Comparison of ENCODE assay signal across 12 cellular contexts in genomic region chr15:85621096-85621495, GRCh38.
DNase-seq lines count a peak whose midpoint lies in the region; ATAC-seq, FAIRE-seq and TF ChIP-seq lines count a peak whose summit lies in the region.
"Had no signal": no experiment of that assay in that cellular context is flagged by ENCODE, and none has a peak within 500 bp of the region (broad histone marks: within the 10 kb centered on the region; RNA-seq: fewer than 3 reads in every experiment).

No MANE protein-coding gene starts in this region.

- no CpG with 5 or more reads among the region's 4 CpGs for WGBS in H9 (ENCODE audit: extremely low coverage, insufficient read length, low lambda C conversion rate)
- 66 to 74% methylated on average over 4 of the region's 4 CpGs for WGBS in pancreas, 2 donors

- H3K4ac ChIP-seq in H9 (ENCODE audit: low read depth, low read length): no peak overlapping the region

- no peak overlapping the region for H3K4me2 ChIP-seq in H9 (ENCODE audit: insufficient read depth, insufficient read length, low read length)

- H3K27ac Mint-ChIP-seq in H9: no peak overlapping the region; a peak in 1 of 7 replicates
- H3K27ac Mint-ChIP-seq: CD8-positive, alpha-beta T cell had no signal

- no peak overlapping the region for H3K56ac ChIP-seq in H9 (ENCODE audit: insufficient read length, low read depth, low read length)

- H3K14ac ChIP-seq in H9 (ENCODE audit: insufficient read depth, low read length): no peak overlapping the region

- H3K27me3 ChIP-seq in left ventricle myocardium inferior (ENCODE audit: low read depth): no peaks in the 10 kb centered on the region
- H3K27me3 ChIP-seq in upper lobe of right lung: no peaks in the 10 kb centered on the region
- no peaks in the 10 kb centered on the region for H3K27me3 ChIP-seq in H9 (ENCODE audit: insufficient read depth, low read length)
- no peaks in the 10 kb centered on the region for H3K27me3 ChIP-seq in pancreas

- H3K27me3 Mint-ChIP-seq in H9 (ENCODE audit: low read depth): no peaks in the 10 kb centered on the region

- no peak overlapping the region for H2BK5ac ChIP-seq in H9 (ENCODE audit: insufficient read length, low read length)

- H4K5ac ChIP-seq in H9 (ENCODE audit: insufficient read length, low read depth, low read length): no peak overlapping the region

- no peak for FAIRE-seq in pancreas (lab: Jason Lieb, UNC)
- FAIRE-seq: GM12891 had no signal

- H3K36me3 Mint-ChIP-seq in H9 (ENCODE audit: insufficient read depth in 1 of 3, low read depth in 3 of 3): no peaks in the 10 kb centered on the region

- H2AFZ ChIP-seq in H9 (ENCODE audit: low read length): no peak overlapping the region

- H3K79me1 ChIP-seq in H9 (ENCODE audit: insufficient read depth, low read depth, low read length, poor library complexity, severe bottlenecking): no peaks in the 10 kb centered on the region

- H3K23ac ChIP-seq in H9 (ENCODE audit: insufficient read length, low read depth, low read length): no peak overlapping the region

- H3K27ac ChIP-seq in left ventricle myocardium inferior (replicated peaks) (peak overlapping the region; percentile 83), coronary artery (peak overlapping the region; percentile 78 to 88), upper lobe of right lung (peak overlapping the region; percentile 78), H9 (ENCODE audit: insufficient read length, low read depth, low read length) (no peak overlapping the region), pancreas (peak overlapping the region in 2 of 4 donors; percentile 26 to 51)

- no peak for TF ChIP-seq CTCF in left ventricle myocardium inferior (IDR thresholded peaks at IDR 0.05; ENCODE audit: borderline replicate concordance)
- TF ChIP-seq CTCF in coronary artery (IDR thresholded peaks at IDR 0.05): no peak
- no peak for TF ChIP-seq CTCF in upper lobe of right lung (IDR thresholded peaks at IDR 0.05)
- TF ChIP-seq CTCF in H9 (conservative IDR thresholded peaks at IDR 0.05): no peak
- no peak for TF ChIP-seq CTCF in pancreas (IDR thresholded peaks at IDR 0.05)

- no peak overlapping the region for H4K8ac ChIP-seq in H9 (replicated peaks; ENCODE audit: insufficient read length, low read depth, low read length)

- no peak overlapping the region for H2BK12ac ChIP-seq in H9 (ENCODE audit: insufficient read length, low read depth, low read length)

- no peak overlapping the region for H3K9ac ChIP-seq in H9 (ENCODE audit: extremely low read depth, insufficient read length, low read length)

- ATAC-seq in left ventricle myocardium superior (no peak), upper lobe of right lung (no peak), pancreas (no peak)
- ATAC-seq: CD8-positive, alpha-beta T cell had no signal

- intact Hi-C loops in left ventricle myocardium inferior (cut with micrococcal nuclease): no loop called here
- intact Hi-C loops in left ventricle myocardium superior (cut with micrococcal nuclease): loop anchor here (10.0 kb wide), 1 partner anchor 54 kb away; no protein-coding TSS in a partner anchor
- intact Hi-C loops in upper lobe of right lung (cut with DNase I): no loop called here
- intact Hi-C loops in pancreas (cut with DNase I): no loop called here

- no peak overlapping the region for H4K91ac ChIP-seq in H9 (ENCODE audit: insufficient read length, low read depth, low read length)

- H2BK15ac ChIP-seq in H9 (ENCODE audit: low read depth, low read length): no peak overlapping the region

- H3K23me2 ChIP-seq in H9 (ENCODE audit: insufficient read length, low read depth, low read length, poor library complexity, severe bottlenecking): no peaks in the 10 kb centered on the region

- DNase-seq in left ventricle myocardium inferior: no peak
- no peak for DNase-seq in left ventricle myocardium superior
- no peak for DNase-seq in coronary artery (ENCODE audit: low spot score)
- DNase-seq in myocyte (ENCODE audit: low read depth): peak; percentile 77
- no peak for DNase-seq in upper lobe of right lung
- no peak for DNase-seq in T1000 (lab: John Stamatoyannopoulos, UW)
- DNase-seq in H9: no peak
- no peak for DNase-seq in pancreas
- DNase-seq: CD8-positive, alpha-beta T cell; KG1; NCI-H524 had no signal

- H3K4me3 ChIP-seq in left ventricle myocardium inferior: peak overlapping the region; percentile 65
- H3K4me3 ChIP-seq in coronary artery: peak overlapping the region; percentile 74
- H3K4me3 ChIP-seq in upper lobe of right lung: peak overlapping the region; percentile 47
- H3K4me3 ChIP-seq in pancreas: peak overlapping the region in 1 of 4 donors; percentile 31

- H3K4me1 ChIP-seq in left ventricle myocardium inferior (peaks cover 100% of the 10 kb centered on the region), upper lobe of right lung (peaks cover 95% of the 10 kb centered on the region), H9 (ENCODE audit: insufficient read depth, low read length) (peaks cover 14% of the 10 kb centered on the region), pancreas (peaks cover 46 to 70% (median 46%) of the 10 kb centered on the region in 3 donors)

- H3K4me1 Mint-ChIP-seq in H9: peaks cover 9 to 11% of the 10 kb centered on the region in 2 experiments; a peak in 3 of 4 replicates

- H3K4me3 Mint-ChIP-seq in H9: no peak overlapping the region
- H3K4me3 Mint-ChIP-seq: CD8-positive, alpha-beta T cell had no signal

- no peak overlapping the region for H2BK120ac ChIP-seq in H9 (ENCODE audit: low read depth, low read length, poor library complexity, severe bottlenecking)

- H4K20me1 ChIP-seq in H9 (ENCODE audit: control insufficient read depth, insufficient read depth, insufficient read length): no peaks in the 10 kb centered on the region

- H3K9me3 ChIP-seq in left ventricle myocardium inferior (replicated peaks) (no peaks in the 10 kb centered on the region), upper lobe of right lung (no peaks in the 10 kb centered on the region), H9 (ENCODE audit: control insufficient read depth, low read depth, low read length) (no peaks in the 10 kb centered on the region), pancreas (no peaks in the 10 kb centered on the region)

- H3K36me3 ChIP-seq in left ventricle myocardium inferior (no peaks in the 10 kb centered on the region), upper lobe of right lung (peaks cover 13% of the 10 kb centered on the region), pancreas (no peaks in the 10 kb centered on the region)

- H3K9me3 Mint-ChIP-seq in H9: no peaks in the 10 kb centered on the region
- H3K9me3 Mint-ChIP-seq: CD8-positive, alpha-beta T cell had no signal

- H3K18ac ChIP-seq in H9 (ENCODE audit: insufficient read length, low read depth, low read length): no peak overlapping the region

- no peak overlapping the region for H2BK20ac ChIP-seq in H9 (ENCODE audit: low read depth, low read length, poor library complexity, severe bottlenecking)

- 0 out of 2 replicates have a peak, but pooled peaks cover 2% of the 10 kb centered on the region for H3K79me2 ChIP-seq in H9 (ENCODE audit: insufficient read depth, low read length)

- no peak overlapping the region for H3T11ph ChIP-seq in H9 (ENCODE audit: low read length)

- no peak overlapping the region for H2AK5ac ChIP-seq in H9 (ENCODE audit: insufficient read length, low read length)
